In the genomic region with DNA sequence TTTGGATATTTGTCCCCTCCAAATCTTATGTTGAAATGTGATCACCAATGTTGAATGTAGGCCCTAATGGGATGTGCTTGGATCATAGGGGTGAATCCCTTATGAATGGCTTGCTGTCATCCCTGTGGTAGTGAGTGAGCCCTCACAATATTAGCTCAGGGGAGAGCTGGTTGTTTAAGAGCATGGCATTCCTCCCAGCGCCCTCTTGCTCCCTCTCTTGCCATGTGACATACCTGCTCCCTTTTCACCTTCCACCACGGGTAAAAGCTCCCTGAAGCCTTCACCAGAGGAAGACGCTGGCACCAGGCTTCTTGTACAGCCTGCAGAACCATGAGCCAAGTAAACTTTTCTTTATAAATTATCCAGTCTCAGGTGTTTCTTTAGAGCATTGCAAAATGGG, we compare ENCODE assay signal across 32 cellular contexts.
"Had no signal": no experiment of that assay in that cellular context is flagged by ENCODE, and none has a peak within 500 bp of the region (broad histone marks: within the 10 kb centered on the region; RNA-seq: fewer than 3 reads in every experiment).

No MANE protein-coding gene starts in this region.

- FAIRE-seq: astrocyte, TTC549 had no signal

- H3K27ac ChIP-seq: adrenal gland, body of pancreas, breast epithelium, KMS-11, Peyer's patch, SJSA1 had no signal

- H3K4me1 ChIP-seq: adrenal gland, breast epithelium, Peyer's patch, SJSA1 had no signal

- ATAC-seq: activated CD4-positive, alpha-beta T cell treated with anti-CD3 and anti-CD28 coated beads for 36 hours; activated CD4-positive, CD25-positive, alpha-beta regulatory T cell treated with anti-CD3 and anti-CD28 coated beads, Interleukin-2, amount 50 U/mL, for 24 hours; activated CD8-positive, alpha-beta T cell treated with anti-CD3 and anti-CD28 coated beads, Interleukin-2, amount 10 ng/mL, durations not matched to agents 7 days and 5 days; activated naive CD4-positive, alpha-beta T cell treated with anti-CD3 and anti-CD28 coated beads, Interleukin-2, amount 50 U/mL, for 72 hours; body of pancreas; PC-3 had no signal

- H3K9me3 ChIP-seq: adrenal gland, body of pancreas, breast epithelium, Peyer's patch, SJSA1, SK-N-SH had no signal

- DNase-seq: activated CD4-positive, alpha-beta T cell treated with anti-CD3 and anti-CD28 coated beads for 36 hours; activated CD4-positive, alpha-beta T cell treated with anti-CD3 and anti-CD28 coated beads, Interleukin-2, amount 10 ng/mL, durations not matched to agents 7 days and 5 days; activated CD4-positive, alpha-beta T cell treated with anti-CD3 and anti-CD28 coated beads, Interleukin-2, amount 50 U/mL, for 48 hours; activated CD8-positive, alpha-beta T cell treated with anti-CD3 and anti-CD28 coated beads, Interleukin-2, amount 10 ng/mL, durations not matched to agents 7 days and 5 days; activated gamma-delta T cell; activated naive CD4-positive, alpha-beta T cell treated with Interleukin-2 at 50 U/mL for 16 hours; activated T-cell treated with anti-CD3 and anti-CD28 coated beads, Interleukin-2, amount 50 U/mL, for 24 hours; adrenal gland; body of pancreas; NCI-H1092 treated with DMSO at 0.1 percent for 48 hours; NCI-H1417; NCI-H146; NCI-H187; NCI-H2029 treated with DMSO at 0.1 percent for 48 hours; NCI-H2107; NCI-H2171; NCI-H510A; NCI-H526; NCI-H748 treated with DMSO at 0.1 percent for 48 hours; NK-92 treated with Interleukin-12 subunit alpha and Interleukin-12 subunit beta, amount 100 ng/mL, for 24 hours; PC-3; Peyer's patch; RPMI8226; SHP77 treated with DMSO at 0.1 percent for 48 hours; SK-N-SH had no signal

- H3K4me3 ChIP-seq: adrenal gland, body of pancreas, breast epithelium, Peyer's patch, SJSA1 had no signal

- H3K27me3 ChIP-seq: adrenal gland, body of pancreas, breast epithelium, Peyer's patch, SJSA1 had no signal

- H3K36me3 ChIP-seq: adrenal gland, breast epithelium, Peyer's patch, SJSA1 had no signal

- H3K9ac ChIP-seq: KMS-11, SK-N-SH had no signal

- H3K4me2 ChIP-seq: KMS-11, SK-N-SH had no signal
